In the genomic region with DNA sequence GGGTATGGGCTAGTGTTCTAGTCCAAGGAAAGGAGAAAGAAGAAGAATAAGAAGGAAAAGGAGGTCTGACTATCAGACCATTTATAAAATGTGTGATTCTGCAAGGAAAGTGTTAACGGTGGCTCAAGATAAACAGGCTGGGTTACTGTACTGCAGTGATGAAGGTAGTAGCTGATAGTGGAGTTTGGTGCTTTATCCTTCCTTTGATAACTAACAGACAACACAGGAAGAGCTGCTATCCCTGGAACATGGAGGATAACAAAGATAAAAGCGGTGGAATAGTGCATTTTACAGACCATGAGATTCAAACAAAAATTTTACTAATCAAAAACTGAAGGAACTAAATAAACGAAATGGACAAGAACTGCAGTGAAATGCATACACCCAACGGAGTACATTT, we compare ENCODE assay signal across 12 cellular contexts.
DNase-seq lines count a peak whose midpoint lies in the region; ATAC-seq and TF ChIP-seq lines count a peak whose summit lies in the region.
"Had no signal": no experiment of that assay in that cellular context is flagged by ENCODE, and none has a peak within 500 bp of the region (broad histone marks: within the 10 kb centered on the region; RNA-seq: fewer than 3 reads in every experiment).

No MANE protein-coding gene starts in this region.

- H3K9ac ChIP-seq in HUES6 (ENCODE audit: low read length) (peak overlapping the region; percentile 82), subcutaneous abdominal adipose tissue (ENCODE audit: low read length in 5 of 5) (no peak overlapping the region)

- H3K9me3 ChIP-seq in HUES6 (ENCODE audit: control insufficient read depth, insufficient read depth, low read depth, low read length): no peaks in the 10 kb centered on the region
- H3K9me3 ChIP-seq in subcutaneous abdominal adipose tissue (ENCODE audit: control insufficient read depth in 5 of 5, low read length in 5 of 5): no peaks in the 10 kb centered on the region
- H3K9me3 ChIP-seq: pancreas had no signal

- intact Hi-C loops in head of caudate nucleus (cut with DNase I): loop anchor here (5.0 kb wide), 2 partner anchors 184 to 379 kb away; no protein-coding TSS in a partner anchor

- H3K27ac ChIP-seq in HUES6 (ENCODE audit: low read depth, low read length): no peak overlapping the region
- H3K27ac ChIP-seq in subcutaneous abdominal adipose tissue (ENCODE audit: low read depth, low read length): peak overlapping the region; percentile 14
- H3K27ac ChIP-seq: pancreas had no signal

- H3K36me3 ChIP-seq in HUES6 (ENCODE audit: control insufficient read depth, insufficient read depth, low read length): no peaks in the 10 kb centered on the region
- no peaks in the 10 kb centered on the region for H3K36me3 ChIP-seq in subcutaneous abdominal adipose tissue (ENCODE audit: control insufficient read depth in 5 of 5, insufficient read depth in 5 of 5, low read length in 5 of 5)
- H3K36me3 ChIP-seq: pancreas had no signal

- no peak for TF ChIP-seq CTCF in cardiac fibroblast (IDR thresholded peaks at IDR 0.05; ENCODE audit: low read depth, low read length)

- DNase-seq in cardiac fibroblast (ENCODE audit: low read depth in 2 of 2) (peak in 1 of 2 donors; percentile 35), left kidney (ENCODE audit: low read depth, low spot score) (peak; percentile 45), head of caudate nucleus (no peak), activated T-cell treated with anti-CD3 and anti-CD28 coated beads for 4 hours (no peak)
- DNase-seq: activated B cell treated with CpG ODN at 0.5 μM for 24 hours; effector memory CD4-positive, alpha-beta T cell; H9; pancreas had no signal

- ATAC-seq in HG02840 (IDR thresholded peaks at IDR 0.05; ENCODE audit: low FRiP score, unreplicated experiment) (no peak), GM21423 (IDR thresholded peaks at IDR 0.05; ENCODE audit: unreplicated experiment) (no peak)
- ATAC-seq: pancreas had no signal

- H3K27me3 ChIP-seq in HUES6 (ENCODE audit: control insufficient read depth, insufficient read depth, low read length) (peaks cover 72% of the 10 kb centered on the region), subcutaneous abdominal adipose tissue (ENCODE audit: control insufficient read depth in 5 of 5, insufficient read depth in 4 of 5, low read length in 5 of 5) (peaks cover 0 to 28% (median 12%) of the 10 kb centered on the region in 5 donors)
- H3K27me3 ChIP-seq: pancreas had no signal

- H3K4me3 ChIP-seq in HUES6 (ENCODE audit: low read depth, low read length): peak overlapping the region; percentile 68; the same call in 1 of the 2 replicates
- H3K4me3 ChIP-seq in cardiac fibroblast (replicated peaks in 1 of 2; ENCODE audit: low read depth in 2 of 2, low read length in 2 of 2): peak overlapping the region; percentile 7 to 81
- H3K4me3 ChIP-seq in subcutaneous abdominal adipose tissue (ENCODE audit: low read depth in 1 of 5, low read length in 5 of 5): no peak overlapping the region
- H3K4me3 ChIP-seq: pancreas had no signal

- H3K4me1 ChIP-seq in HUES6 (ENCODE audit: control insufficient read depth, insufficient read depth, low read length) (no peaks in the 10 kb centered on the region; the same call in 1 of the 2 replicates), subcutaneous abdominal adipose tissue (ENCODE audit: control insufficient read depth in 5 of 5, insufficient read depth in 5 of 5, low read length in 5 of 5) (peaks cover 0 to 31% (median 30%) of the 10 kb centered on the region in 5 donors)

Comparison
In these comparisons a context has a peak if more than half of its experiments do, and no peak if none do; other contexts are left out.
1. H3K4me3 ChIP-seq: peak in HUES6 (single experiment) and cardiac fibroblast (2 of 2); none in subcutaneous abdominal adipose tissue (0 of 5).